ENCODE assay signal across 20 cellular contexts in genomic region chr5:40813698-40814281, GRCh38. TPM values are rescaled to one million over a fixed set of nuclear protein-coding genes. Genes with fewer than 3 reads are reported as not detected.
DNase-seq lines count a peak whose midpoint lies in the region; ATAC-seq, FAIRE-seq and TF ChIP-seq lines count a peak whose summit lies in the region.
"Had no signal": no experiment of that assay in that cellular context is flagged by ENCODE, and none has a peak within 500 bp of the region (broad histone marks: within the 10 kb centered on the region; RNA-seq: fewer than 3 reads in every experiment).

No MANE protein-coding gene starts in this region.

- H3K4me3 ChIP-seq in GM23338, result no peak overlapping the region
- no peak overlapping the region for H3K4me3 ChIP-seq in K562
- H3K4me3 ChIP-seq in tibial nerve, result no peak overlapping the region
- H3K4me3 ChIP-seq: BLaER1, prostate gland had no signal

- no peaks in the 10 kb centered on the region for H3F3A ChIP-seq in GM23338 (replicated peaks; ENCODE audit: low read depth)

- ATAC-seq in GM23338 (peak; percentile 62), K562 (peak; percentile 28; the same call in 2 of the 3 replicates), esophagus mucosa (no peak)
- ATAC-seq: left lobe of liver had no signal

- no peak for TF ChIP-seq CTCF in GM23338 (conservative IDR thresholded peaks at IDR 0.05; ENCODE audit: low read depth in 2 of 2)
- TF ChIP-seq CTCF in K562 (IDR thresholded peaks at IDR 0.05 in 2 of 3, conservative IDR thresholded peaks at IDR 0.05 in 1 of 3; ENCODE audit: insufficient read depth in 2 of 3, low read depth in 1 of 3, low read length in 3 of 3), result no peak
- no peak for TF ChIP-seq CTCF in tibial nerve (IDR thresholded peaks at IDR 0.05)
- no peak for TF ChIP-seq CTCF in mesothelial cell of epicardium (IDR thresholded peaks at IDR 0.05; ENCODE audit: unreplicated experiment)

- no peak overlapping the region; a peak in 1 of 4 replicates for H3K9ac ChIP-seq in K562 (ENCODE audit: insufficient read depth in 1 of 2, low read depth in 2 of 2, low read length in 2 of 2)
- H3K9ac ChIP-seq: BLaER1, SK-N-SH had no signal

- peaks cover 3% of the 10 kb centered on the region for H3K27me3 Mint-ChIP-seq in GM23338 (ENCODE audit: insufficient read depth, low read depth, poor library complexity)
- no peaks in the 10 kb centered on the region for H3K27me3 Mint-ChIP-seq in mesothelial cell of epicardium (ENCODE audit: low read depth)

- TF ChIP-seq POLR2A in K562 (conservative IDR thresholded peaks at IDR 0.05) (no peak), tibial nerve (IDR thresholded peaks at IDR 0.05) (no peak)

- no peaks in the 10 kb centered on the region for H3K36me3 ChIP-seq in GM23338 (ENCODE audit: insufficient read depth)
- H3K36me3 ChIP-seq in K562 (ENCODE audit: control insufficient read depth, insufficient read depth, low read length), result no peaks in the 10 kb centered on the region
- no peaks in the 10 kb centered on the region for H3K36me3 ChIP-seq in tibial nerve
- H3K36me3 ChIP-seq: BLaER1, prostate gland had no signal

- no peaks in the 10 kb centered on the region for H3K36me3 Mint-ChIP-seq in GM23338 (ENCODE audit: low read depth)
- no peaks in the 10 kb centered on the region for H3K36me3 Mint-ChIP-seq in mesothelial cell of epicardium

- H3K4me2 ChIP-seq in GM23338 (no peak overlapping the region), K562 (ENCODE audit: insufficient read depth, low read length) (no peak overlapping the region)
- H3K4me2 ChIP-seq: BLaER1, SK-N-SH had no signal

- H3K27ac Mint-ChIP-seq in GM23338 (0 out of 2 replicates have a peak overlapping the region, but pooled peaks have one; percentile 6), mesothelial cell of epicardium (no peak overlapping the region)

- no peak for TF ChIP-seq EP300 in K562 (IDR thresholded peaks at IDR 0.05; ENCODE audit: low read length)
- no peak for TF ChIP-seq EP300 in tibial nerve (IDR thresholded peaks at IDR 0.05)

- intact Hi-C loops in K562 (cut with micrococcal nuclease), result no loop called here

- no peaks in the 10 kb centered on the region for H3K27me3 ChIP-seq in GM23338 (ENCODE audit: insufficient read depth)
- no peaks in the 10 kb centered on the region for H3K27me3 ChIP-seq in K562 (ENCODE audit: control insufficient read depth in 2 of 2, insufficient read depth in 2 of 2, low read length in 2 of 2)
- no peaks in the 10 kb centered on the region for H3K27me3 ChIP-seq in tibial nerve
- H3K27me3 ChIP-seq: BLaER1 had no signal

- TF ChIP-seq RAD21 in K562 (CRISPR knock-in tag; conservative IDR thresholded peaks at IDR 0.05 in 1 of 2, IDR thresholded peaks at IDR 0.05 in 1 of 2), result no peak

- no peak overlapping the region for H3K4me3 Mint-ChIP-seq in GM23338
- no peak overlapping the region for H3K4me3 Mint-ChIP-seq in mesothelial cell of epicardium

- no peak overlapping the region for H3K27ac ChIP-seq in GM23338 (ENCODE audit: low read depth)
- H3K27ac ChIP-seq in K562 (ENCODE audit: extremely low read depth, low read depth, low read length), result no peak overlapping the region
- no peak overlapping the region for H3K27ac ChIP-seq in tibial nerve
- H3K27ac ChIP-seq: BLaER1, prostate gland had no signal

- CTCF ChIA-PET in K562 (lab: Yijun Ruan, JAX; ENCODE audit: low intra/inter-chr PET ratio), result no interaction called here

- H4K20me1 ChIP-seq in GM23338 (replicated peaks; ENCODE audit: insufficient read depth) (no peaks in the 10 kb centered on the region), K562 (replicated peaks; ENCODE audit: control insufficient read depth, insufficient read depth, low read length) (no peaks in the 10 kb centered on the region)
- H4K20me1 ChIP-seq: BLaER1 had no signal

- peak; percentile 42 for FAIRE-seq in K562 (lab: Jason Lieb, UNC)
- FAIRE-seq: A204.1 had no signal

- 90% methylated on average over 2 of the region's 2 CpGs for WGBS in K562 (ENCODE audit: insufficient coverage, low coverage, missing lambda C conversion rate)
- WGBS in tibial nerve, 2 donors, result 67 to 84% methylated on average over 2 of the region's 2 CpGs

- H3K9me2 ChIP-seq in GM23338 (ENCODE audit: insufficient read depth), result no peaks in the 10 kb centered on the region
- H3K9me2 ChIP-seq: SK-N-SH had no signal

- no peaks in the 10 kb centered on the region for H3K9me1 ChIP-seq in K562 (ENCODE audit: control insufficient read depth, insufficient read depth, low read length)

- POLR2A ChIA-PET in K562 (lab: Yijun Ruan, JAX), result interaction anchor here (1.2 to 8.3 kb wide), 6 partner anchors 9 to 19 kb away, joined by 3 to 88 read pairs (median 12); partner anchors contain the start of genes PRKAA1 and RPL37

- H2AFZ ChIP-seq in GM23338, result peak overlapping the region; percentile 67; the same call in 1 of the 2 replicates
- 0 out of 2 replicates have a peak overlapping the region, but pooled peaks have one; percentile 20 for H2AFZ ChIP-seq in K562 (ENCODE audit: low read depth, low read length)

- in situ Hi-C loops in K562 (cut with MboI), result no loop called here

- no TSS peak for BruUV-seq in K562 (replicated peaks; lab: Mats Ljungman, UMichigan)

- no peaks in the 10 kb centered on the region for H3K9me3 ChIP-seq in K562 (replicated peaks; ENCODE audit: control insufficient read depth, insufficient read depth, low read depth, low read length)
- H3K9me3 ChIP-seq in tibial nerve, result no peaks in the 10 kb centered on the region
- H3K9me3 ChIP-seq: BLaER1, Caco-2, prostate gland, SK-N-SH had no signal

- H3K4me1 ChIP-seq in GM23338 (ENCODE audit: insufficient read depth) (no peaks in the 10 kb centered on the region), K562 (replicated peaks in 1 of 2; ENCODE audit: control insufficient read depth in 2 of 2, insufficient read depth in 2 of 2, low read length in 2 of 2) (peaks cover 4 to 11% of the 10 kb centered on the region in 2 experiments), tibial nerve (no peaks in the 10 kb centered on the region)
- H3K4me1 ChIP-seq: BLaER1, Caco-2, prostate gland had no signal

- H3K79me2 ChIP-seq in GM23338 (replicated peaks; ENCODE audit: insufficient read depth), result no peaks in the 10 kb centered on the region
- no peaks in the 10 kb centered on the region for H3K79me2 ChIP-seq in K562 (ENCODE audit: control insufficient read depth, insufficient read depth, low read length)

- DNase-seq in activated CD4-positive, alpha-beta T cell treated with anti-CD3 and anti-CD28 coated beads, Interleukin-2, amount 50 U/mL, for 48 hours, result peak; percentile 50 to 69
- no peak for DNase-seq in activated CD4-positive, alpha-beta T cell treated with anti-CD3 and anti-CD28 coated beads for 4 hours
- DNase-seq in GM23338 (ENCODE audit: low spot score) (no peak), UCSD-AML1 (lab: John Stamatoyannopoulos, UW; ENCODE audit: unreplicated experiment) (peak; percentile 23), K562 (ENCODE audit: extremely low read depth in 1 of 4, low spot score in 3 of 4) (no peak), tibial nerve (ENCODE audit: low spot score in 2 of 2) (no peak), mesothelial cell of epicardium (ENCODE audit: low spot score in 2 of 2, unreplicated experiment in 2 of 2) (no peak)
- DNase-seq: activated CD4-positive, CD25-positive, alpha-beta regulatory T cell treated with anti-CD3 and anti-CD28 coated beads, Interleukin-2, amount 50 U/mL, for 72 hours; amniotic stem cell; Caco-2; dermis blood vessel endothelial cell; HCEC 1CT; NCI-H1105 treated with DMSO at 0.1 percent for 48 hours; NCI-H510A; SK-N-SH had no signal

- H3K9me3 Mint-ChIP-seq in GM23338 (no peaks in the 10 kb centered on the region), mesothelial cell of epicardium (peaks cover 5% of the 10 kb centered on the region)

- H3K4me1 Mint-ChIP-seq in GM23338, result peaks cover 4% of the 10 kb centered on the region; the same call in 2 of the 3 replicates
- H3K4me1 Mint-ChIP-seq in mesothelial cell of epicardium, result no peaks in the 10 kb centered on the region

RNA-seq across cellular contexts. Expression of gene PRKAA1, which starts 15.6 kb away (rescaled TPM):
- total RNA-seq in GM23338 (2014; rRNA removed; shearing (Covaris generic)), result 35.0 and 35.9 TPM in 2 replicates
- polyA plus RNA-seq in GM23338 (2016; fragmentation: Nextera tagmentation; extraction: Ambion mirVana) (7.8 and 10.3 TPM in 2 replicates), K562 (2011; rRNA removed) (43.7 and 45.5 TPM in 2 replicates), K562 (2014; fragmentation: Illumina TruSeq; extraction: Trizol) (75.2 and 76.5 TPM in 2 replicates), K562 (2014; fragmentation: Nextera tagmentation; extraction: Ambion mirVana) (10 to 100 TPM; 24.5 to 37.3 TPM), K562 (2014; rRNA removed) (44.8 and 47.2 TPM in 2 replicates)
- 53.7 and 136 TPM in 2 replicates for total RNA-seq in K562 (2011; cell fraction: chromatin; rRNA removed; ENCODE audit: low replicate concordance)
- total RNA-seq in K562 (2011; cell fraction: nucleolus; rRNA removed), result 22.5 and 33.7 TPM in 2 replicates
- total RNA-seq in K562 (2011; cell fraction: nucleoplasm; rRNA removed), result 64.7 and 85.0 TPM in 2 replicates
- total RNA-seq in K562 (2014; rRNA removed) (38.9 and 84.0 TPM in 2 replicates), K562 (2014; rRNA removed; fragmentation: Illumina TruSeq; extraction: Trizol) (63.8 and 83.6 TPM in 2 replicates), K562 (2015; rRNA removed; fragmentation: Illumina TruSeq; extraction: Trizol) (53.1 and 62.5 TPM in 2 replicates), K562 (2021) (47.9 and 51.4 TPM in 2 replicates), esophagus mucosa (32.3 TPM), tibial nerve (10 to 100 TPM; 66.2 to 86.1 (median 77.9) TPM), mesothelial cell of epicardium (56.3 to 60.4 TPM (median 57.7 TPM) in 3 replicates)
- polyA plus RNA-seq in K562 (2011; cell fraction: cytosol; rRNA removed), result 9.0 and 21.8 TPM in 2 replicates
- polyA plus RNA-seq in K562 (2011; cell fraction: nucleus; rRNA removed), result 54.8 and 56.8 TPM in 2 replicates
- 27.2 and 43.0 TPM in 2 replicates for polyA plus RNA-seq in K562 (2012)
- 68.4 and 94.3 TPM in 2 replicates for polyA minus RNA-seq in K562 (2011; rRNA and poly(A)+ RNA removed)
- 34.6 and 34.9 TPM in 2 replicates for polyA minus RNA-seq in K562 (2011; cell fraction: cytosol; rRNA and poly(A)+ RNA removed)
- polyA minus RNA-seq in K562 (2011; cell fraction: nucleus; rRNA and poly(A)+ RNA removed), result 28.3 and 39.3 TPM in 2 replicates

RNA-seq across cellular contexts. Expression of gene RPL37, which starts 21.2 kb away (rescaled TPM):
- 70.1 and 104 TPM in 2 replicates for total RNA-seq in GM23338 (2014; rRNA removed; shearing (Covaris generic))
- polyA plus RNA-seq in GM23338 (2016; fragmentation: Nextera tagmentation; extraction: Ambion mirVana) (3,283 and 3,957 TPM in 2 replicates), K562 (2011; rRNA removed) (6,044 and 6,139 TPM in 2 replicates), K562 (2014; fragmentation: Illumina TruSeq; extraction: Trizol) (4,091 and 6,277 TPM in 2 replicates), K562 (2014; fragmentation: Nextera tagmentation; extraction: Ambion mirVana) (1,000 to 10,000 TPM; 2,628 to 3,207 TPM), K562 (2014; rRNA removed) (4,956 and 6,483 TPM in 2 replicates)
- 455 and 632 TPM in 2 replicates for total RNA-seq in K562 (2011; cell fraction: chromatin; rRNA removed; ENCODE audit: low replicate concordance)
- 1,125 and 1,211 TPM in 2 replicates for total RNA-seq in K562 (2011; cell fraction: nucleolus; rRNA removed)
- total RNA-seq in K562 (2011; cell fraction: nucleoplasm; rRNA removed), result 1,524 and 2,774 TPM in 2 replicates
- total RNA-seq in K562 (2014; rRNA removed) (5,204 and 7,963 TPM in 2 replicates), K562 (2014; rRNA removed; fragmentation: Illumina TruSeq; extraction: Trizol) (3,395 and 3,802 TPM in 2 replicates), K562 (2015; rRNA removed; fragmentation: Illumina TruSeq; extraction: Trizol) (4,310 and 4,463 TPM in 2 replicates), K562 (2021) (2,342 and 2,650 TPM in 2 replicates), esophagus mucosa (1,416 TPM), tibial nerve (100 to 1,000 TPM; 117 to 365 (median 159) TPM), mesothelial cell of epicardium (1,420 to 1,502 TPM (median 1,461 TPM) in 3 replicates)
- 329 and 533 TPM in 2 replicates for polyA plus RNA-seq in K562 (2011; cell fraction: cytosol; rRNA removed)
- 2,322 and 3,371 TPM in 2 replicates for polyA plus RNA-seq in K562 (2011; cell fraction: nucleus; rRNA removed)
- 4,656 and 6,426 TPM in 2 replicates for polyA plus RNA-seq in K562 (2012)
- polyA minus RNA-seq in K562 (2011; rRNA and poly(A)+ RNA removed), result 3,539 and 4,030 TPM in 2 replicates
- 984 and 1,025 TPM in 2 replicates for polyA minus RNA-seq in K562 (2011; cell fraction: cytosol; rRNA and poly(A)+ RNA removed)
- polyA minus RNA-seq in K562 (2011; cell fraction: nucleus; rRNA and poly(A)+ RNA removed), result 350 and 581 TPM in 2 replicates

RNA-seq across cellular contexts. Expression of gene CARD6, which starts 27.4 kb away (rescaled TPM):
- total RNA-seq in GM23338 (2014; rRNA removed; shearing (Covaris generic)), result 0.23 and 0.45 TPM in 2 replicates
- polyA plus RNA-seq in GM23338 (2016; fragmentation: Nextera tagmentation; extraction: Ambion mirVana) (0.28 and 0.32 TPM in 2 replicates), K562 (2011; rRNA removed) (3.5 and 7.4 TPM in 2 replicates), K562 (2014; fragmentation: Illumina TruSeq; extraction: Trizol) (7.4 and 8.3 TPM in 2 replicates), K562 (2014; fragmentation: Nextera tagmentation; extraction: Ambion mirVana) (1 to 10 TPM; 3.7 to 4.1 TPM), K562 (2014; rRNA removed) (4.5 and 5.8 TPM in 2 replicates)
- total RNA-seq in K562 (2011; cell fraction: chromatin; rRNA removed; ENCODE audit: low replicate concordance), result 3.9 and 8.2 TPM in 2 replicates
- total RNA-seq in K562 (2011; cell fraction: nucleolus; rRNA removed), result 3.3 and 3.8 TPM in 2 replicates
- total RNA-seq in K562 (2011; cell fraction: nucleoplasm; rRNA removed), result 4.4 and 4.8 TPM in 2 replicates
- total RNA-seq in K562 (2014; rRNA removed) (3.5 and 3.9 TPM in 2 replicates), K562 (2014; rRNA removed; fragmentation: Illumina TruSeq; extraction: Trizol) (7.3 and 9.0 TPM in 2 replicates), K562 (2015; rRNA removed; fragmentation: Illumina TruSeq; extraction: Trizol) (6.0 and 6.3 TPM in 2 replicates), K562 (2021) (5.2 and 5.9 TPM in 2 replicates), esophagus mucosa (15.9 TPM), tibial nerve (10 to 100 TPM in 3 of 4 donors, 1 to 10 TPM in 1; 7.6 to 16.1 (median 11.3) TPM), mesothelial cell of epicardium (1.3 to 1.5 TPM (median 1.4 TPM) in 3 replicates)
- polyA plus RNA-seq in K562 (2011; cell fraction: cytosol; rRNA removed), result 2.6 and 3.0 TPM in 2 replicates
- 1.1 and 1.6 TPM in 2 replicates for polyA plus RNA-seq in K562 (2011; cell fraction: nucleus; rRNA removed)
- polyA plus RNA-seq in K562 (2012), result 3.7 and 5.6 TPM in 2 replicates
- polyA minus RNA-seq in K562 (2011; rRNA and poly(A)+ RNA removed), result 5.4 and 9.9 TPM in 2 replicates
- 2.6 and 5.0 TPM in 2 replicates for polyA minus RNA-seq in K562 (2011; cell fraction: cytosol; rRNA and poly(A)+ RNA removed)
- polyA minus RNA-seq in K562 (2011; cell fraction: nucleus; rRNA and poly(A)+ RNA removed), result 1.3 and 1.6 TPM in 2 replicates

RNA-seq across cellular contexts. Expression of gene TTC33, which starts 58.0 kb away (rescaled TPM):
- total RNA-seq in GM23338 (2014; rRNA removed; shearing (Covaris generic)), result 11.5 and 12.9 TPM in 2 replicates
- 4.0 and 4.1 TPM in 2 replicates for polyA plus RNA-seq in GM23338 (2016; fragmentation: Nextera tagmentation; extraction: Ambion mirVana)
- total RNA-seq in K562 (2011; cell fraction: chromatin; rRNA removed; ENCODE audit: low replicate concordance), result 6.4 and 9.6 TPM in 2 replicates
- 1.7 and 2.3 TPM in 2 replicates for total RNA-seq in K562 (2011; cell fraction: nucleolus; rRNA removed)
- total RNA-seq in K562 (2011; cell fraction: nucleoplasm; rRNA removed), result 3.5 and 6.2 TPM in 2 replicates
- 9.3 and 21.6 TPM in 2 replicates for total RNA-seq in K562 (2014; rRNA removed)
- 21.7 and 25.8 TPM in 2 replicates for total RNA-seq in K562 (2014; rRNA removed; fragmentation: Illumina TruSeq; extraction: Trizol)
- total RNA-seq in K562 (2015; rRNA removed; fragmentation: Illumina TruSeq; extraction: Trizol), result 21.6 and 21.9 TPM in 2 replicates
- total RNA-seq in K562 (2021), result 11.5 and 12.1 TPM in 2 replicates
- polyA plus RNA-seq in K562 (2011; rRNA removed), result 9.1 and 13.3 TPM in 2 replicates
- 0.81 and 2.6 TPM in 2 replicates for polyA plus RNA-seq in K562 (2011; cell fraction: cytosol; rRNA removed)
- 2.8 and 3.3 TPM in 2 replicates for polyA plus RNA-seq in K562 (2011; cell fraction: nucleus; rRNA removed)
- polyA plus RNA-seq in K562 (2012), result 8.2 and 10.4 TPM in 2 replicates
- polyA plus RNA-seq in K562 (2014; fragmentation: Illumina TruSeq; extraction: Trizol), result 18.2 and 18.9 TPM in 2 replicates
- polyA plus RNA-seq in K562 (2014; fragmentation: Nextera tagmentation; extraction: Ambion mirVana), result 10 to 100 TPM; 21.1 to 24.9 TPM
- polyA plus RNA-seq in K562 (2014; rRNA removed), result 11.9 and 13.5 TPM in 2 replicates
- polyA minus RNA-seq in K562 (2011; rRNA and poly(A)+ RNA removed), result 23.7 and 30.5 TPM in 2 replicates
- 9.7 and 11.4 TPM in 2 replicates for polyA minus RNA-seq in K562 (2011; cell fraction: cytosol; rRNA and poly(A)+ RNA removed)
- polyA minus RNA-seq in K562 (2011; cell fraction: nucleus; rRNA and poly(A)+ RNA removed), result 2.8 and 5.7 TPM in 2 replicates
- 3.8 TPM for total RNA-seq in esophagus mucosa
- 10 to 100 TPM; 11.4 to 27.1 (median 19.9) TPM for total RNA-seq in tibial nerve
- 20.1 to 22.7 TPM (median 21.1 TPM) in 3 replicates for total RNA-seq in mesothelial cell of epicardium

Comparison
In these comparisons a context has a peak if more than half of its experiments do, and no peak if none do; other contexts are left out.
1. DNase-seq: peak in activated CD4-positive, alpha-beta T cell treated with anti-CD3 and anti-CD28 coated beads, Interleukin-2, amount 50 U/mL, for 48 hours (2 of 2) and UCSD-AML1 (single experiment); none in activated CD4-positive, alpha-beta T cell treated with anti-CD3 and anti-CD28 coated beads for 4 hours (0 of 2), GM23338 (single experiment), K562 (0 of 4), tibial nerve (0 of 2) and mesothelial cell of epicardium (0 of 2).